34 cellular contexts compared by ENCODE assay signal in the genomic region with DNA sequence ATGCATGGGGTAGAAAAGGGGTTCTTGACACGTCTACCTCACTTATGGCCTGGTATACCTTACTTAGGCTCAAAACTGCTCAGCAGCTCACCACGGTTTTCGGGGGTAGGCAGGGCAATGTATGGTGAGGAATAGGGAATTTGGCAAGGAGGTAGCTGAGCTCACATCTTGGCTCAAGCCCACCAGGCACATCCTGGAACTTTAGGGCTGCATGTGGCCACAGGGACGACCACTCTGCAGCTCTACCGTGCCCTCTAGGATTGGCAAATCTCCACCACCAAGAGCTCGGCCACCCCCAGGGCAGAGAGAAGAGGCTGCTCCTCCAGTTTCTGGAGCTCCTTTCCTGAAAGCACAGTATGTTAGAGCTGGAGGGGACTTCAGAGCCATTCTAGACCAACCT.
"Had no signal": no experiment of that assay in that cellular context is flagged by ENCODE, and none has a peak within 500 bp of the region (broad histone marks: within the 10 kb centered on the region; RNA-seq: fewer than 3 reads in every experiment).

No MANE protein-coding gene starts in this region.

- H3K36me3 Mint-ChIP-seq: activated CD8-positive, alpha-beta memory T cell treated with anti-CD3 and anti-CD28 coated beads, Interleukin-2, amount 10 ng/mL, durations not matched to agents 7 days and 5 days; activated naive CD8-positive, alpha-beta T cell treated with anti-CD3 and anti-CD28 coated beads, Interleukin-2, amount 10 ng/mL, durations not matched to agents 7 days and 5 days had no signal

- H3K27ac ChIP-seq: body of pancreas, breast epithelium, PC-9, WERI-Rb-1 had no signal

- H3K4me2 ChIP-seq: PC-9 had no signal

- H3K27me3 ChIP-seq: breast epithelium had no signal

- H2AFZ ChIP-seq: PC-9 had no signal

- ATAC-seq: activated CD8-positive, alpha-beta memory T cell treated with anti-CD3 and anti-CD28 coated beads, Interleukin-2, amount 10 ng/mL, durations not matched to agents 7 days and 5 days; body of pancreas; K562 had no signal

- H3K4me3 Mint-ChIP-seq: activated CD4-positive, alpha-beta memory T cell treated with anti-CD3 and anti-CD28 coated beads, Interleukin-2, amount 10 ng/mL, durations not matched to agents 7 days and 5 days; activated CD8-positive, alpha-beta memory T cell treated with anti-CD3 and anti-CD28 coated beads, Interleukin-2, amount 10 ng/mL, durations not matched to agents 7 days and 5 days; activated naive CD8-positive, alpha-beta T cell treated with anti-CD3 and anti-CD28 coated beads, Interleukin-2, amount 10 ng/mL, durations not matched to agents 7 days and 5 days had no signal

- H3K9me3 Mint-ChIP-seq: activated CD4-positive, alpha-beta memory T cell treated with anti-CD3 and anti-CD28 coated beads, Interleukin-2, amount 10 ng/mL, durations not matched to agents 7 days and 5 days; activated naive CD8-positive, alpha-beta T cell treated with anti-CD3 and anti-CD28 coated beads, Interleukin-2, amount 10 ng/mL, durations not matched to agents 7 days and 5 days had no signal

- H3K27ac Mint-ChIP-seq: activated CD4-positive, alpha-beta memory T cell treated with anti-CD3 and anti-CD28 coated beads, Interleukin-2, amount 10 ng/mL, durations not matched to agents 7 days and 5 days; activated CD8-positive, alpha-beta memory T cell treated with anti-CD3 and anti-CD28 coated beads, Interleukin-2, amount 10 ng/mL, durations not matched to agents 7 days and 5 days; activated naive CD8-positive, alpha-beta T cell treated with anti-CD3 and anti-CD28 coated beads, Interleukin-2, amount 10 ng/mL, durations not matched to agents 7 days and 5 days had no signal

- H3K4me1 Mint-ChIP-seq: activated CD4-positive, alpha-beta memory T cell treated with anti-CD3 and anti-CD28 coated beads, Interleukin-2, amount 10 ng/mL, durations not matched to agents 7 days and 5 days; activated CD8-positive, alpha-beta memory T cell treated with anti-CD3 and anti-CD28 coated beads, Interleukin-2, amount 10 ng/mL, durations not matched to agents 7 days and 5 days had no signal

- H3K4me1 ChIP-seq: body of pancreas, breast epithelium had no signal

- DNase-seq: activated CD4-positive, alpha-beta memory T cell treated with anti-CD3 and anti-CD28 coated beads, Interleukin-2, amount 10 ng/mL, durations not matched to agents 7 days and 5 days; activated CD4-positive, alpha-beta T cell treated with anti-CD3 and anti-CD28 coated beads for 1 hour; activated CD4-positive, alpha-beta T cell treated with anti-CD3 and anti-CD28 coated beads for 48 hours; activated CD4-positive, CD25-positive, alpha-beta regulatory T cell; activated CD8-positive, alpha-beta memory T cell treated with anti-CD3 and anti-CD28 coated beads for 24 hours; activated CD8-positive, alpha-beta memory T cell treated with anti-CD3 and anti-CD28 coated beads, Interleukin-2, amount 10 ng/mL, durations not matched to agents 7 days and 5 days; activated CD8-positive, alpha-beta memory T cell treated with anti-CD3 and anti-CD28 coated beads, Interleukin-2, amount 50 U/mL, for 48 hours; activated effector memory CD4-positive, alpha-beta T cell treated with Interleukin-2 at 50 U/mL for 16 hours; activated naive CD4-positive, alpha-beta T cell treated with anti-CD3 and anti-CD28 coated beads, Interleukin-2, amount 50 U/mL, for 16 hours; activated naive CD8-positive, alpha-beta T cell treated with anti-CD3 and anti-CD28 coated beads, Interleukin-2, amount 10 ng/mL, durations not matched to agents 7 days and 5 days; activated T-cell treated with anti-CD3 and anti-CD28 coated beads, Interleukin-2, amount 50 U/mL, for 48 hours; amygdala; body of pancreas; MM.1S; MV-4-11; NCI-H1092; NCI-H1436 treated with DMSO at 0.1 percent for 48 hours; NCI-H1694 treated with DMSO at 0.1 percent for 48 hours; NCI-H2029 treated with DMSO at 0.1 percent for 48 hours; NCI-H2107; NCI-H2171; NCI-H510A; NCI-H526; NCI-H748 treated with DMSO at 0.1 percent for 48 hours; NK-92 treated with Interleukin-12 subunit alpha and Interleukin-12 subunit beta, amount 100 ng/mL, for 24 hours; PC-9; Right ventricle myocardium superior; SW 1271; T-helper 1 cell; T-helper 2 cell; T-helper 9 cell; WERI-Rb-1 had no signal

- H3K4me3 ChIP-seq: body of pancreas, breast epithelium, K562, PC-9 had no signal

- H3K9me3 ChIP-seq: body of pancreas had no signal

- H3K36me3 ChIP-seq: breast epithelium, WERI-Rb-1 had no signal
